10 cellular contexts compared by ENCODE assay signal in genomic region chr12:94618995-94619695, GRCh38. TPM values are rescaled to one million over a fixed set of nuclear protein-coding genes. Genes with fewer than 3 reads are reported as not detected.
DNase-seq lines count a peak whose midpoint lies in the region; ATAC-seq and TF ChIP-seq lines count a peak whose summit lies in the region.
"Had no signal": no experiment of that assay in that cellular context is flagged by ENCODE, and none has a peak within 500 bp of the region (broad histone marks: within the 10 kb centered on the region; RNA-seq: fewer than 3 reads in every experiment).

No MANE protein-coding gene starts in this region.

- no peak overlapping the region for H2AK5ac ChIP-seq in neuronal stem cell (ENCODE audit: low read depth, low read length)

- H3K4me1 ChIP-seq in KMS-11 (ENCODE audit: low read depth, poor library complexity, severe bottlenecking) = peaks cover 51% of the 10 kb centered on the region
- peaks cover 89% of the 10 kb centered on the region for H3K4me1 ChIP-seq in mammary epithelial cell (ENCODE audit: insufficient read depth, low read length)
- H3K4me1 ChIP-seq in neuronal stem cell (ENCODE audit: control insufficient read depth in 2 of 2, insufficient read depth in 1 of 2, low read depth in 1 of 2, low read length in 2 of 2) = peaks cover 18 to 25% of the 10 kb centered on the region in 2 donors

- TSS peak; percentile 64 for BruUV-seq in mammary epithelial cell (replicated peaks; lab: Mats Ljungman, UMichigan)

- no peak overlapping the region for H2BK15ac ChIP-seq in neuronal stem cell (ENCODE audit: low read length)

- H3K4me3 ChIP-seq in KMS-11 (IDR thresholded peaks at IDR 0.05; ENCODE audit: insufficient read depth, low read depth, low read length) (no peak overlapping the region), mammary epithelial cell (replicated peaks in 1 of 3; ENCODE audit: insufficient read depth in 1 of 3, low read depth in 2 of 3, low read length in 3 of 3) (no peak overlapping the region), neuronal stem cell (ENCODE audit: low read length in 2 of 2) (no peak overlapping the region)

- H4K91ac ChIP-seq in neuronal stem cell (ENCODE audit: low read depth, low read length, poor library complexity) = no peak overlapping the region

- CTCF ChIA-PET in mammary epithelial cell (lab: Charles Lee; ENCODE audit: low non-redundant PET) (no interaction called here), GM10248 (lab: Yijun Ruan, JAX) (no interaction called here)

- no peak overlapping the region for H3K4ac ChIP-seq in neuronal stem cell (ENCODE audit: low read length)

- H4K8ac ChIP-seq in neuronal stem cell (ENCODE audit: low read depth, low read length) = no peak overlapping the region

- H2BK5ac ChIP-seq in neuronal stem cell (ENCODE audit: low read length) = no peak overlapping the region

- H3K14ac ChIP-seq in neuronal stem cell (ENCODE audit: low read length) = no peak overlapping the region

- dilution Hi-C loops in mammary epithelial cell (cut with HindIII; ENCODE audit: low sequenced_read_pairs) = loop anchor here (5.0 kb wide), 1 partner anchor 67 kb away; no protein-coding TSS in a partner anchor

- H2BK120ac ChIP-seq in neuronal stem cell (ENCODE audit: low read depth, low read length) = no peak overlapping the region

- no peaks in the 10 kb centered on the region for H3K9me3 ChIP-seq in mammary epithelial cell (replicated peaks; ENCODE audit: insufficient read depth, low read length)
- no peaks in the 10 kb centered on the region for H3K9me3 ChIP-seq in neuronal stem cell (replicated peaks in 1 of 2; ENCODE audit: control insufficient read depth in 2 of 2, insufficient read depth in 1 of 2, low read depth in 1 of 2, low read length in 2 of 2)

- no peak overlapping the region for H3K27ac ChIP-seq in KMS-11
- H3K27ac ChIP-seq in mammary epithelial cell (ENCODE audit: insufficient read depth, low read depth, low read length) = peak overlapping the region; percentile 99
- no peak overlapping the region for H3K27ac ChIP-seq in neuronal stem cell (replicated peaks; ENCODE audit: low read length)

- no peak overlapping the region for H3K18ac ChIP-seq in neuronal stem cell (ENCODE audit: low read length)

- WGBS in mammary epithelial cell (ENCODE audit: low coverage, missing lambda C conversion rate) = 0% methylated on average over 5 of the region's 6 CpGs
- WGBS in neuronal stem cell (ENCODE audit: extremely low coverage in 2 of 2, insufficient read length in 2 of 2, insufficient replicate concordance in 1 of 2), 2 donors = no CpG with 5 or more reads among the region's 6 CpGs

- peaks cover 31% of the 10 kb centered on the region; the same call in 1 of the 2 replicates for H3K79me2 ChIP-seq in KMS-11 (ENCODE audit: insufficient read depth, low read depth)
- H3K79me2 ChIP-seq in mammary epithelial cell (ENCODE audit: insufficient read depth, low read length) = peaks cover 65% of the 10 kb centered on the region

- TF ChIP-seq CTCF in KMS-11 (conservative IDR thresholded peaks at IDR 0.05; ENCODE audit: low read depth, low read length) (no peak), mammary epithelial cell (conservative IDR thresholded peaks at IDR 0.05 in 1 of 2, IDR thresholded peaks at IDR 0.05 in 1 of 2; ENCODE audit: extremely low read depth in 1 of 2, insufficient read depth in 1 of 2, low read depth in 1 of 2, low read length in 2 of 2) (no peak), GM10248 (IDR thresholded peaks at IDR 0.05; ENCODE audit: control extremely low read depth, extremely low read depth, low read depth, missing control alignments) (no peak)

- H4K20me1 ChIP-seq in KMS-11 (ENCODE audit: insufficient read depth) (no peaks in the 10 kb centered on the region), mammary epithelial cell (ENCODE audit: insufficient read depth, low read length) (no peaks in the 10 kb centered on the region)

- H3K4me2 ChIP-seq in KMS-11 (peak overlapping the region; percentile 17; the same call in 1 of the 2 replicates), mammary epithelial cell (ENCODE audit: insufficient read depth, low read depth, low read length) (peak overlapping the region; percentile 57), neuronal stem cell (ENCODE audit: insufficient read depth, low read length, poor library complexity, severe bottlenecking) (no peak overlapping the region)

- in situ Hi-C loops in Caki2 (cut with HindIII; ENCODE audit: low pct_unique_long_range_greater_than_20kb, low sequenced_read_pairs) = no loop called here
- in situ Hi-C loops in mammary epithelial cell (cut with MboI; ENCODE audit: low sequenced_read_pairs in 2 of 2) = loop anchor here in 1 of 2 donors (10.0 kb wide), 1 partner anchor 136 kb away; no protein-coding TSS in a partner anchor

- H3K27me3 ChIP-seq in KMS-11 (ENCODE audit: insufficient read depth, low read depth) (no peaks in the 10 kb centered on the region), mammary epithelial cell (ENCODE audit: insufficient read depth, low read length) (no peaks in the 10 kb centered on the region), neuronal stem cell (ENCODE audit: control insufficient read depth in 3 of 3, insufficient read depth in 3 of 3, low read depth in 1 of 3, low read length in 3 of 3) (no peaks in the 10 kb centered on the region)

- no peak overlapping the region for H2AFZ ChIP-seq in KMS-11 (ENCODE audit: low read depth)
- H2AFZ ChIP-seq in mammary epithelial cell (ENCODE audit: low read depth, low read length) = peak overlapping the region; percentile 45
- peak overlapping the region; percentile 26 for H2AFZ ChIP-seq in neuronal stem cell (ENCODE audit: low read length)

- DNase-seq in Caki2 (ENCODE audit: low read depth) (peak; percentile 57), mammary epithelial cell (peak; percentile 99), neuronal stem cell (ENCODE audit: low spot score) (no peak), GM10248 (ENCODE audit: extremely low spot score) (no peak), iPS-NIHi7 (ENCODE audit: extremely low spot score) (no peak)
- DNase-seq: NCI-H2171 had no signal

- ATAC-seq in GM18520 (IDR thresholded peaks at IDR 0.05; ENCODE audit: unreplicated experiment) = no peak
- ATAC-seq in HG03196 (IDR thresholded peaks at IDR 0.05; ENCODE audit: unreplicated experiment) = no peak
- ATAC-seq: left lobe of liver had no signal

- H3K79me1 ChIP-seq in neuronal stem cell (ENCODE audit: low read depth, low read length) = no peaks in the 10 kb centered on the region

- no peak overlapping the region for H3K9ac ChIP-seq in KMS-11
- H3K9ac ChIP-seq in mammary epithelial cell (ENCODE audit: insufficient read depth, low read length) = peak overlapping the region; percentile 89
- no peak overlapping the region for H3K9ac ChIP-seq in neuronal stem cell (ENCODE audit: low read depth, low read length, poor library complexity)

- POLR2A ChIA-PET in GM10248 (lab: Yijun Ruan, JAX) = no interaction called here

- no peak overlapping the region for H2BK12ac ChIP-seq in neuronal stem cell (ENCODE audit: low read length)

- intact Hi-C loops in mammary epithelial cell (cut with micrococcal nuclease) = loop anchor here (5.0 kb wide), 2 partner anchors 143 to 1177 kb away; partner anchors contain the start of gene UBE2N

- H3K23ac ChIP-seq in neuronal stem cell (ENCODE audit: low read depth, low read length, poor library complexity) = no peak overlapping the region

- H3K36me3 ChIP-seq in KMS-11 (ENCODE audit: insufficient read depth) (no peaks in the 10 kb centered on the region), mammary epithelial cell (ENCODE audit: insufficient read depth, low read length) (no peaks in the 10 kb centered on the region), neuronal stem cell (replicated peaks in 1 of 2; ENCODE audit: control insufficient read depth in 2 of 2, insufficient read depth in 2 of 2, low read length in 2 of 2) (no peaks in the 10 kb centered on the region)

RNA-seq across cellular contexts. Expression of gene TMCC3, which starts 31.2 kb away (rescaled TPM):
- 0.10 and 0.38 TPM in 2 replicates for total RNA-seq in Caki2 (2014; rRNA removed; shearing (Covaris generic); ENCODE audit: low replicate concordance)
- 10 to 100 TPM in 1 of 2 donors, 1 to 10 TPM in 1; 1.3 to 22.7 TPM for total RNA-seq in mammary epithelial cell
- 9.3 TPM for polyA plus RNA-seq in mammary epithelial cell
- polyA minus RNA-seq in mammary epithelial cell = 10.5 TPM
- 5.9 TPM for polyA plus RNA-seq in neuronal stem cell (2013, experiment 1 of 2)
- 6.0 TPM for polyA plus RNA-seq in neuronal stem cell (2013, experiment 2 of 2)

Comparison
In these comparisons a context has a peak if more than half of its experiments do, and no peak if none do; other contexts are left out.
1. DNase-seq: peak in Caki2 (single experiment) and mammary epithelial cell (single experiment); none in neuronal stem cell (single experiment), GM10248 (single experiment) and iPS-NIHi7 (single experiment).